ENCODE assay signal across 20 cellular contexts in genomic region chr7:95263803-95264202, GRCh38.
"Had no signal": no experiment of that assay in that cellular context is flagged by ENCODE, and none has a peak within 500 bp of the region (broad histone marks: within the 10 kb centered on the region; RNA-seq: fewer than 3 reads in every experiment).

No MANE protein-coding gene starts in this region.

- DNase-seq: activated CD4-positive, alpha-beta T cell treated with anti-CD3 and anti-CD28 coated beads for 48 hours; activated CD4-positive, alpha-beta T cell treated with anti-CD3 and anti-CD28 coated beads, Interleukin-2, amount 50 U/mL, for 4 hours; activated CD4-positive, CD25-positive, alpha-beta regulatory T cell treated with anti-CD3 and anti-CD28 coated beads, Interleukin-2, amount 50 U/mL, for 72 hours; activated CD8-positive, alpha-beta memory T cell treated with anti-CD3 and anti-CD28 coated beads, Interleukin-2, amount 50 U/mL, for 48 hours; activated CD8-positive, alpha-beta T cell treated with anti-CD3 and anti-CD28 coated beads, Interleukin-2, amount 10 ng/mL, durations not matched to agents 7 days and 5 days; activated effector memory CD4-positive, alpha-beta T cell treated with Interleukin-2 at 50 U/mL for 16 hours; activated naive CD4-positive, alpha-beta T cell; activated T-cell treated with anti-CD3 and anti-CD28 coated beads, Interleukin-2, amount 50 U/mL, for 1 hour; amniotic stem cell; central memory CD4-positive, alpha-beta T cell; NCI-H146; NCI-H187 treated with DMSO at 0.1 percent for 48 hours; NCI-H2081 treated with DMSO at 0.1 percent for 48 hours; NCI-H446 treated with DMSO at 0.1 percent for 48 hours; NCI-H524 treated with DMSO at 0.1 percent for 48 hours; NCI-H82; T-helper 17 cell; T-helper 9 cell had no signal

- ATAC-seq: activated CD8-positive, alpha-beta T cell treated with anti-CD3 and anti-CD28 coated beads, Interleukin-2, amount 10 ng/mL, durations not matched to agents 7 days and 5 days; Panc1; T-helper 17 cell; WTC11 had no signal
